Comparison of ENCODE assay signal across 1 cellular context in genomic region chr3:54443572-54444161, GRCh38.
A peak's percentile ranks its signal among the peaks of the same experiment; 100 is the strongest.
TF ChIP-seq lines count a peak whose summit lies in the region.

No MANE protein-coding gene starts in this region.

TF ChIP-seq in HepG2, 621 proteins besides CTCF, POLR2A, EP300 and RAD21 (continues in another document):
- TF ChIP-seq DNMT3B (CRISPR knock-in tag; conservative IDR thresholded peaks at IDR 0.05) (0 out of 2 replicates have a peak, but pooled peaks have one; percentile 52), ZNF460 (CRISPR knock-in tag; IDR thresholded peaks at IDR 0.05; ENCODE audit: borderline replicate concordance) (no peak), HDAC1 (CRISPR knock-in tag; IDR thresholded peaks at IDR 0.05) (peak; percentile 31; the same call in 1 of the 2 replicates), ETV6 (CRISPR knock-in tag; conservative IDR thresholded peaks at IDR 0.05) (no peak), PAXIP1 (CRISPR knock-in tag; conservative IDR thresholded peaks at IDR 0.05) (peak; percentile 18; the same call in 1 of the 2 replicates), FOXA3 (CRISPR knock-in tag; IDR thresholded peaks at IDR 0.05) (peak; percentile 78), RCOR2 (CRISPR knock-in tag; IDR thresholded peaks at IDR 0.05) (peak; percentile 53; the same call in 1 of the 2 replicates), SP2 (CRISPR knock-in tag; IDR thresholded peaks at IDR 0.05) (no peak), ZNF563 (CRISPR knock-in tag; IDR thresholded peaks at IDR 0.05) (no peak), TCF7L2 (IDR thresholded peaks at IDR 0.05; ENCODE audit: low read depth, low read length) (peak; percentile 82), ATF1 (CRISPR knock-in tag; IDR thresholded peaks at IDR 0.05) (peak; percentile 33; the same call in 1 of the 2 replicates), GATAD2A (CRISPR knock-in tag; IDR thresholded peaks at IDR 0.05) (peak; percentile 75), FOXO1 (CRISPR knock-in tag; IDR thresholded peaks at IDR 0.05) (peak; percentile 73), ZC3H13 (CRISPR knock-in tag; IDR thresholded peaks at IDR 0.05) (no peak), HMG20A (CRISPR knock-in tag; IDR thresholded peaks at IDR 0.05; ENCODE audit: borderline replicate concordance) (peak; percentile 84), ZBTB10 (CRISPR knock-in tag; IDR thresholded peaks at IDR 0.05; ENCODE audit: borderline replicate concordance) (no peak), LCORL (IDR thresholded peaks at IDR 0.05) (no peak), LCORL (CRISPR knock-in tag; IDR thresholded peaks at IDR 0.05) (no peak), SALL2 (CRISPR knock-in tag; IDR thresholded peaks at IDR 0.05) (no peak), FOXP4 (CRISPR knock-in tag; IDR thresholded peaks at IDR 0.05) (peak; percentile 90), LRRFIP1 (CRISPR knock-in tag; conservative IDR thresholded peaks at IDR 0.05) (no peak), CHD4 (IDR thresholded peaks at IDR 0.05; ENCODE audit: borderline replicate concordance, low read length) (no peak), PITX1 (CRISPR knock-in tag; IDR thresholded peaks at IDR 0.05) (0 out of 2 replicates have a peak, but pooled peaks have one; percentile 23), GABPB1 (CRISPR knock-in tag; IDR thresholded peaks at IDR 0.05) (peak; percentile 21; the same call in 1 of the 2 replicates), ERF (CRISPR knock-in tag; IDR thresholded peaks at IDR 0.05) (no peak), NR2F2 (IDR thresholded peaks at IDR 0.05; ENCODE audit: borderline replicate concordance, low read depth) (0 out of 2 replicates have a peak, but pooled peaks have one; percentile 37), SOX13 (IDR thresholded peaks at IDR 0.05) (peak; percentile 88), SOX13 (CRISPR knock-in tag; conservative IDR thresholded peaks at IDR 0.05 in 1 of 2, IDR thresholded peaks at IDR 0.05 in 1 of 2) (peak in 1 of 2 experiments; percentile 93; a peak in 2 of 4 replicates), ELF1 (CRISPR knock-in tag; IDR thresholded peaks at IDR 0.05) (peak; percentile 76), ZFP41 (CRISPR knock-in tag; IDR thresholded peaks at IDR 0.05; ENCODE audit: borderline replicate concordance) (no peak), MIER2 (CRISPR knock-in tag; IDR thresholded peaks at IDR 0.05) (0 out of 2 replicates have a peak, but pooled peaks have one; percentile 40), XRCC5 (optimal IDR thresholded peaks at IDR 0.05; ENCODE audit: low read length) (no peak), HNF4G (IDR thresholded peaks at IDR 0.05; ENCODE audit: borderline replicate concordance, low read depth, low read length) (no peak), HNF4G (CRISPR knock-in tag; IDR thresholded peaks at IDR 0.05; ENCODE audit: borderline replicate concordance, low read depth) (no peak), NCOA2 (CRISPR knock-in tag; IDR thresholded peaks at IDR 0.05) (peak; percentile 76), TCF7 (IDR thresholded peaks at IDR 0.05; ENCODE audit: low read depth) (peak; percentile 97), NFIC (IDR thresholded peaks at IDR 0.05; ENCODE audit: low read length) (peak; percentile 67; the same call in 1 of the 2 replicates), CBFB (CRISPR knock-in tag; IDR thresholded peaks at IDR 0.05) (peak; percentile 97), ATF7 (IDR thresholded peaks at IDR 0.05) (no peak), ATF7 (CRISPR knock-in tag; IDR thresholded peaks at IDR 0.05) (no peak), IRF2 (CRISPR knock-in tag; IDR thresholded peaks at IDR 0.05) (no peak), ARID3A (IDR thresholded peaks at IDR 0.05; ENCODE audit: low read depth, low read length) (peak; percentile 60; the same call in 1 of the 2 replicates), CREM (IDR thresholded peaks at IDR 0.05) (peak; percentile 61; the same call in 1 of the 2 replicates), CREM (CRISPR knock-in tag; IDR thresholded peaks at IDR 0.05) (no peak), HNF4A (CRISPR knock-in tag; IDR thresholded peaks at IDR 0.05) (peak; percentile 45)
- TF ChIP-seq, protein P1, sequence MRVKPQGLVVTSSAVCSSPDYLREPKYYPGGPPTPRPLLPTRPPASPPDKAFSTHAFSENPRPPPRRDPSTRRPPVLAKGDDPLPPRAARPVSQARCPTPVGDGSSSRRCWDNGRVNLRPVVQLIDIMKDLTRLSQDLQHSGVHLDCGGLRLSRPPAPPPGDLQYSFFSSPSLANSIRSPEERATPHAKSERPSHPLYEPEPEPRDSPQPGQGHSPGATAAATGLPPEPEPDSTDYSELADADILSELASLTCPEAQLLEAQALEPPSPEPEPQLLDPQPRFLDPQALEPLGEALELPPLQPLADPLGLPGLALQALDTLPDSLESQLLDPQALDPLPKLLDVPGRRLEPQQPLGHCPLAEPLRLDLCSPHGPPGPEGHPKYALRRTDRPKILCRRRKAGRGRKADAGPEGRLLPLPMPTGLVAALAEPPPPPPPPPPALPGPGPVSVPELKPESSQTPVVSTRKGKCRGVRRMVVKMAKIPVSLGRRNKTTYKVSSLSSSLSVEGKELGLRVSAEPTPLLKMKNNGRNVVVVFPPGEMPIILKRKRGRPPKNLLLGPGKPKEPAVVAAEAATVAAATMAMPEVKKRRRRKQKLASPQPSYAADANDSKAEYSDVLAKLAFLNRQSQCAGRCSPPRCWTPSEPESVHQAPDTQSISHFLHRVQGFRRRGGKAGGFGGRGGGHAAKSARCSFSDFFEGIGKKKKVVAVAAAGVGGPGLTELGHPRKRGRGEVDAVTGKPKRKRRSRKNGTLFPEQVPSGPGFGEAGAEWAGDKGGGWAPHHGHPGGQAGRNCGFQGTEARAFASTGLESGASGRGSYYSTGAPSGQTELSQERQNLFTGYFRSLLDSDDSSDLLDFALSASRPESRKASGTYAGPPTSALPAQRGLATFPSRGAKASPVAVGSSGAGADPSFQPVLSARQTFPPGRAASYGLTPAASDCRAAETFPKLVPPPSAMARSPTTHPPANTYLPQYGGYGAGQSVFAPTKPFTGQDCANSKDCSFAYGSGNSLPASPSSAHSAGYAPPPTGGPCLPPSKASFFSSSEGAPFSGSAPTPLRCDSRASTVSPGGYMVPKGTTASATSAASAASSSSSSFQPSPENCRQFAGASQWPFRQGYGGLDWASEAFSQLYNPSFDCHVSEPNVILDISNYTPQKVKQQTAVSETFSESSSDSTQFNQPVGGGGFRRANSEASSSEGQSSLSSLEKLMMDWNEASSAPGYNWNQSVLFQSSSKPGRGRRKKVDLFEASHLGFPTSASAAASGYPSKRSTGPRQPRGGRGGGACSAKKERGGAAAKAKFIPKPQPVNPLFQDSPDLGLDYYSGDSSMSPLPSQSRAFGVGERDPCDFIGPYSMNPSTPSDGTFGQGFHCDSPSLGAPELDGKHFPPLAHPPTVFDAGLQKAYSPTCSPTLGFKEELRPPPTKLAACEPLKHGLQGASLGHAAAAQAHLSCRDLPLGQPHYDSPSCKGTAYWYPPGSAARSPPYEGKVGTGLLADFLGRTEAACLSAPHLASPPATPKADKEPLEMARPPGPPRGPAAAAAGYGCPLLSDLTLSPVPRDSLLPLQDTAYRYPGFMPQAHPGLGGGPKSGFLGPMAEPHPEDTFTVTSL (CRISPR knock-in tag; IDR thresholded peaks at IDR 0.05; ENCODE audit: borderline replicate concordance), result peak; percentile 66; the same call in 1 of the 2 replicates
- TF ChIP-seq, protein P2, sequence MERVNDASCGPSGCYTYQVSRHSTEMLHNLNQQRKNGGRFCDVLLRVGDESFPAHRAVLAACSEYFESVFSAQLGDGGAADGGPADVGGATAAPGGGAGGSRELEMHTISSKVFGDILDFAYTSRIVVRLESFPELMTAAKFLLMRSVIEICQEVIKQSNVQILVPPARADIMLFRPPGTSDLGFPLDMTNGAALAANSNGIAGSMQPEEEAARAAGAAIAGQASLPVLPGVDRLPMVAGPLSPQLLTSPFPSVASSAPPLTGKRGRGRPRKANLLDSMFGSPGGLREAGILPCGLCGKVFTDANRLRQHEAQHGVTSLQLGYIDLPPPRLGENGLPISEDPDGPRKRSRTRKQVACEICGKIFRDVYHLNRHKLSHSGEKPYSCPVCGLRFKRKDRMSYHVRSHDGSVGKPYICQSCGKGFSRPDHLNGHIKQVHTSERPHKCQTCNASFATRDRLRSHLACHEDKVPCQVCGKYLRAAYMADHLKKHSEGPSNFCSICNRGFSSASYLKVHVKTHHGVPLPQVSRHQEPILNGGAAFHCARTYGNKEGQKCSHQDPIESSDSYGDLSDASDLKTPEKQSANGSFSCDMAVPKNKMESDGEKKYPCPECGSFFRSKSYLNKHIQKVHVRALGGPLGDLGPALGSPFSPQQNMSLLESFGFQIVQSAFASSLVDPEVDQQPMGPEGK (CRISPR knock-in tag; IDR thresholded peaks at IDR 0.05), result peak; percentile 40
